ENCODE assay signal across 35 cellular contexts in the genomic region with DNA sequence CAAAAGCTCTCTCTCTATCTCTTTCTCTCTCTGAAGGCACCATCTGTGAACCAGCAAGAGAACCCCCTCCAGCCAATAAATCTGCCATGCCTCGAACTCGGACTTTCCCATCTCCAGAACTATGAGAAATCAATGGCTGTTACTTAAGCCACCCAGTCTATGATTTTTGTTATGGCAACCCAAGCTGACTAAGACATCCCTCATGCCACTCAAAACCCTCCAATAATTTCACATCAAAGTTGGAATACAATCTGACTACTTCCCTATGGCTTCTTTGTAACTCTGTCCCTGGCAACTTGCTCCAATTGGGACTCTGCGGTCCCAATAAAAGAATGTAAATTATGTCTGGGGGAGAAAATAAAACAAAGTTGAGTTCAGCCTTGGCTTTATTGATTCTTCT.
A peak's percentile ranks its signal among the peaks of the same experiment; 100 is the strongest.
DNase-seq lines count a peak whose midpoint lies in the region; ATAC-seq, FAIRE-seq and TF ChIP-seq lines count a peak whose summit lies in the region.
"Had no signal": no experiment of that assay in that cellular context is flagged by ENCODE, and none has a peak within 500 bp of the region (broad histone marks: within the 10 kb centered on the region; RNA-seq: fewer than 3 reads in every experiment).

No MANE protein-coding gene starts in this region.

- FAIRE-seq in bronchial epithelial cell (lab: Jason Lieb, UNC) (peak; percentile 75), HepG2 (lab: Jason Lieb, UNC) (no peak)
- FAIRE-seq: A204.1, A549, D721Med had no signal

- H3K27ac ChIP-seq in esophagus muscularis mucosa (replicated peaks in 1 of 4) = no peak overlapping the region
- H3K27ac ChIP-seq in vagina = no peak overlapping the region
- no peak overlapping the region for H3K27ac ChIP-seq in HepG2 (ENCODE audit: extremely low read length, insufficient read depth, low read length)
- H3K27ac ChIP-seq in stomach = no peak overlapping the region
- H3K27ac ChIP-seq: 22Rv1; A549; BLaER1; BLaER1 treated with 17β-estradiol and CSF1 and Interleukin-3, amounts not matched to agents 10 nM and 100 nM; C4-2B had no signal

- H3K4me1 ChIP-seq in esophagus muscularis mucosa (no peaks in the 10 kb centered on the region), vagina (no peaks in the 10 kb centered on the region), HepG2 (ENCODE audit: insufficient read depth, low read length) (no peaks in the 10 kb centered on the region), stomach (no peaks in the 10 kb centered on the region)
- H3K4me1 ChIP-seq: A549; BE2C; BLaER1; BLaER1 treated with 17β-estradiol and CSF1 and Interleukin-3, amounts not matched to agents 10 nM and 100 nM; Caco-2 had no signal

- no peaks in the 10 kb centered on the region for H3K79me2 ChIP-seq in HepG2 (ENCODE audit: insufficient read depth, low read length)

- no peak for TF ChIP-seq RAD21 in HepG2 (CRISPR knock-in tag; IDR thresholded peaks at IDR 0.05)

- TF ChIP-seq CTCF in bronchial epithelial cell (IDR thresholded peaks at IDR 0.05; ENCODE audit: insufficient read depth, low read length, severe bottlenecking) (no peak), esophagus muscularis mucosa (IDR thresholded peaks at IDR 0.05) (no peak), vagina (IDR thresholded peaks at IDR 0.05) (no peak), HepG2 (CRISPR knock-in tag; IDR thresholded peaks at IDR 0.05) (no peak), stomach (IDR thresholded peaks at IDR 0.05) (no peak)

- TF ChIP-seq POLR2A in esophagus muscularis mucosa (IDR thresholded peaks at IDR 0.05; ENCODE audit: low read depth) (no peak), vagina (IDR thresholded peaks at IDR 0.05) (no peak), HepG2 (IDR thresholded peaks at IDR 0.05; ENCODE audit: insufficient read depth in 1 of 2, low read depth in 2 of 2, low read length in 2 of 2) (no peak), stomach (IDR thresholded peaks at IDR 0.05) (no peak)

- H2AFZ ChIP-seq in HepG2 (ENCODE audit: low read length) = no peak overlapping the region

- no peak overlapping the region for H3K4me2 ChIP-seq in HepG2 (ENCODE audit: low read depth, low read length)
- H3K4me2 ChIP-seq: A549; BLaER1; BLaER1 treated with 17β-estradiol and CSF1 and Interleukin-3, amounts not matched to agents 10 nM and 100 nM had no signal

- in situ Hi-C loops in HepG2 (cut with HindIII; ENCODE audit: extremely low pct_ligation_motif_present, low pct_unique_long_range_greater_than_20kb) = no loop called here

- 91% methylated on average over 3 of the region's 3 CpGs for WGBS in esophagus muscularis mucosa
- WGBS in HepG2 (ENCODE audit: low lambda C conversion rate) = 30% methylated on average over 3 of the region's 3 CpGs
- 74 to 95% (median 81%) methylated on average over 3 of the region's 3 CpGs for WGBS in stomach, 5 donors

- H3K27me3 ChIP-seq in bronchial epithelial cell (ENCODE audit: control insufficient read depth, insufficient read depth, low read length) (no peaks in the 10 kb centered on the region), esophagus muscularis mucosa (no peaks in the 10 kb centered on the region), vagina (no peaks in the 10 kb centered on the region), HepG2 (ENCODE audit: control insufficient read depth in 1 of 2, insufficient read depth in 2 of 2, low read length in 2 of 2) (no peaks in the 10 kb centered on the region), stomach (no peaks in the 10 kb centered on the region)
- H3K27me3 ChIP-seq: BE2C; BLaER1; BLaER1 treated with 17β-estradiol and CSF1 and Interleukin-3, amounts not matched to agents 10 nM and 100 nM had no signal

- no peak for ATAC-seq in GM19328 (IDR thresholded peaks at IDR 0.05; ENCODE audit: unreplicated experiment)
- no peak for ATAC-seq in HepG2
- ATAC-seq: A549; CD8-positive, alpha-beta T cell had no signal

- POLR2A ChIA-PET in HepG2 (lab: Yijun Ruan, JAX) = no interaction called here

- BruUV-seq in HepG2 (replicated peaks; lab: Mats Ljungman, UMichigan) = no TSS peak

- no peaks in the 10 kb centered on the region for H3K36me3 ChIP-seq in bronchial epithelial cell (ENCODE audit: control insufficient read depth, insufficient read depth, low read length)
- no peaks in the 10 kb centered on the region for H3K36me3 ChIP-seq in esophagus muscularis mucosa
- no peaks in the 10 kb centered on the region for H3K36me3 ChIP-seq in vagina
- no peaks in the 10 kb centered on the region for H3K36me3 ChIP-seq in HepG2 (replicated peaks in 1 of 2; ENCODE audit: control insufficient read depth in 1 of 2, insufficient read depth in 2 of 2, low read length in 2 of 2)
- no peaks in the 10 kb centered on the region for H3K36me3 ChIP-seq in stomach
- H3K36me3 ChIP-seq: BE2C; BLaER1; BLaER1 treated with 17β-estradiol and CSF1 and Interleukin-3, amounts not matched to agents 10 nM and 100 nM had no signal

- TF ChIP-seq EP300 in esophagus muscularis mucosa (IDR thresholded peaks at IDR 0.05) (no peak), HepG2 (IDR thresholded peaks at IDR 0.05; ENCODE audit: low read depth in 2 of 2, low read length in 2 of 2) (no peak), HepG2 (CRISPR knock-in tag; IDR thresholded peaks at IDR 0.05; ENCODE audit: borderline replicate concordance) (no peak), stomach (IDR thresholded peaks at IDR 0.05) (no peak)

- H3K9ac ChIP-seq in HepG2 (ENCODE audit: insufficient read depth, low read depth, low read length) = no peak overlapping the region
- H3K9ac ChIP-seq: BLaER1; BLaER1 treated with 17β-estradiol and CSF1 and Interleukin-3, amounts not matched to agents 10 nM and 100 nM had no signal

- H4K20me1 ChIP-seq in HepG2 (ENCODE audit: insufficient read depth, low read length) = no peaks in the 10 kb centered on the region
- H4K20me1 ChIP-seq: BLaER1; BLaER1 treated with 17β-estradiol and CSF1 and Interleukin-3, amounts not matched to agents 10 nM and 100 nM had no signal

- CTCF ChIA-PET in HepG2 (lab: Yijun Ruan, JAX; ENCODE audit: low intra/inter-chr PET ratio, low total read pairs) = no interaction called here

- H3K4me3 ChIP-seq in bronchial epithelial cell (ENCODE audit: low read depth, low read length) (no peak overlapping the region), esophagus muscularis mucosa (no peak overlapping the region), vagina (no peak overlapping the region), HepG2 (replicated peaks in 1 of 3; ENCODE audit: insufficient read depth in 1 of 3, low read depth in 2 of 3, low read length in 3 of 3) (no peak overlapping the region), stomach (no peak overlapping the region)
- H3K4me3 ChIP-seq: A549; BLaER1; BLaER1 treated with 17β-estradiol and CSF1 and Interleukin-3, amounts not matched to agents 10 nM and 100 nM had no signal

- DNase-seq in bronchial epithelial cell (ENCODE audit: low read depth) (no peak), esophagus muscularis mucosa (ENCODE audit: extremely low spot score) (peak; percentile 83), islet precursor cell (peak; percentile 7), vagina (ENCODE audit: extremely low spot score in 2 of 2) (peak; percentile 13 to 64), HepG2 (ENCODE audit: low spot score) (no peak), stomach (no peak)
- DNase-seq in activated CD4-positive, alpha-beta T cell treated with anti-CD3 and anti-CD28 coated beads, Interleukin-2, amount 50 U/mL, for 4 hours = no peak
- DNase-seq: 8988T; ACHN; AML-193; BE2C; C1 segment of cervical spinal cord; Caco-2; Calu3; CD4-positive, alpha-beta memory T cell; CD4-positive, alpha-beta T cell; CD4-positive, CD25-positive, alpha-beta regulatory T cell; CD8-positive, alpha-beta memory T cell; CD8-positive, alpha-beta T cell; COR-L47; DMS 273 treated with DMSO at 0.1 percent for 48 hours; DMS153; DMS53; DMS79; DMS79 treated with DMSO at 0.1 percent for 48 hours; DND-41; EL had no signal

- intact Hi-C loops in esophagus muscularis mucosa (cut with DNase I) (no loop called here), vagina (cut with DNase I) (no loop called here), HepG2 (cut with micrococcal nuclease; ENCODE audit: unreplicated experiment) (no loop called here), stomach (cut with DNase I; ENCODE audit: low total_unique reads) (no loop called here)

- H3K9me3 ChIP-seq in esophagus muscularis mucosa (peaks cover 0 to 41% (median 14%) of the 10 kb centered on the region in 4 donors), vagina (no peaks in the 10 kb centered on the region), HepG2 (ENCODE audit: low read length) (peaks cover 9% of the 10 kb centered on the region; the same call in 1 of the 2 replicates), stomach (peaks cover 0 to 69% (median 28%) of the 10 kb centered on the region in 4 donors)
- H3K9me3 ChIP-seq: BE2C, Caco-2 had no signal

TF ChIP-seq in HepG2, 621 proteins besides CTCF, POLR2A, EP300 and RAD21:
- TF ChIP-seq HES4 (CRISPR knock-in tag; IDR thresholded peaks at IDR 0.05; ENCODE audit: borderline replicate concordance) (no peak), KMT2B (CRISPR knock-in tag; IDR thresholded peaks at IDR 0.05) (no peak), SMARCC2 (IDR thresholded peaks at IDR 0.05) (no peak), ZFX (CRISPR knock-in tag; IDR thresholded peaks at IDR 0.05; ENCODE audit: low read depth) (no peak), ATRX (CRISPR knock-in tag; IDR thresholded peaks at IDR 0.05; ENCODE audit: borderline replicate concordance) (no peak), IKZF4 (CRISPR knock-in tag; IDR thresholded peaks at IDR 0.05; ENCODE audit: borderline replicate concordance, low read depth, not compliant biosample characterization) (no peak), BHLHE40 (IDR thresholded peaks at IDR 0.05; ENCODE audit: low read length) (no peak), ZNF160 (CRISPR knock-in tag; IDR thresholded peaks at IDR 0.05) (no peak), ZNF337 (CRISPR knock-in tag; IDR thresholded peaks at IDR 0.05; ENCODE audit: borderline replicate concordance, low read depth) (no peak), PHF5A (CRISPR knock-in tag; IDR thresholded peaks at IDR 0.05; ENCODE audit: low read depth, unreplicated experiment) (no peak), ATM (IDR thresholded peaks at IDR 0.05; ENCODE audit: borderline replicate concordance) (no peak), RORA (CRISPR knock-in tag; IDR thresholded peaks at IDR 0.05) (no peak), MAZ (IDR thresholded peaks at IDR 0.05; ENCODE audit: borderline replicate concordance, low read depth, low read length) (no peak), MAZ (CRISPR knock-in tag; IDR thresholded peaks at IDR 0.05; ENCODE audit: low read depth) (no peak), BORCS8-MEF2B (CRISPR knock-in tag; IDR thresholded peaks at IDR 0.05) (no peak)

Comparison
In these comparisons a context has a peak if more than half of its experiments do, and no peak if none do; other contexts are left out.
1. DNase-seq: peak in esophagus muscularis mucosa (single experiment), islet precursor cell (single experiment) and vagina (2 of 2); none in bronchial epithelial cell (single experiment), HepG2 (single experiment), activated CD4-positive, alpha-beta T cell treated with anti-CD3 and anti-CD28 coated beads, Interleukin-2, amount 50 U/mL, for 4 hours (0 of 2) and stomach (single experiment).